In the genomic region with DNA sequence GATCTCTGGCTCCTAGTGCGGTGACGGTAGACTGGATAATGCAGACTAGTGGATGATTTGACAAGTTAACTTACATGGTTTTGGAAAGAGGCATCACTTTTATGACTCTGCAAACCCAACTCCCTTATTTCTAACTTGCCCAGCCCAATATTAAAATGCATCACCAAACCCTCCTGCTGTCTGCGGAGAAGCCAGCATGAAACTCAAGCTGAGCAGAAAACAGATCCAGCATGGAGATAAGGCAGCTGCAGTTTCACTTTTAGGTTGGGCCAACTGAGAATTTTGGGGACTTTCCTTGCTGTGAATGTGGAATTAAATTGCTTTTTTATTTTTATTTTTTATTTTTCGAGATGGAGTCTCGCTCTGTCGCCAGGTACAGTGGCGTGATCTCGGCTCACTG, we compare ENCODE assay signal across 17 cellular contexts. TPM values are rescaled to one million over a fixed set of nuclear protein-coding genes. Genes with fewer than 3 reads are reported as not detected.
DNase-seq lines count a peak whose midpoint lies in the region; ATAC-seq and TF ChIP-seq lines count a peak whose summit lies in the region.
"Had no signal": no experiment of that assay in that cellular context is flagged by ENCODE, and none has a peak within 500 bp of the region (broad histone marks: within the 10 kb centered on the region; RNA-seq: fewer than 3 reads in every experiment).

No MANE protein-coding gene starts in this region.

- no peaks in the 10 kb centered on the region for H3K27me3 ChIP-seq in CD4-positive, alpha-beta T cell (ENCODE audit: control insufficient read depth, insufficient read depth, low read length)
- H3K27me3 ChIP-seq: cardiac muscle cell, SJCRH30 had no signal

- no peak for TF ChIP-seq POLR2A in erythroblast (IDR thresholded peaks at IDR 0.05; ENCODE audit: low read length)

- no peak for DNase-seq in CD4-positive, alpha-beta T cell
- DNase-seq in DMS 273 treated with DMSO at 0.1 percent for 48 hours (lab: John Stamatoyannopoulos, UW) (peak; percentile 17), erythroblast (lab: John Stamatoyannopoulos, UW) (peak; percentile 83 to 88), NCI-H2227 (lab: John Stamatoyannopoulos, UW; ENCODE audit: unreplicated experiment) (no peak), NCI-H345 (lab: John Stamatoyannopoulos, UW) (no peak), GM19238 (ENCODE audit: insufficient read length, low spot score) (no peak)
- DNase-seq in activated CD4-positive, alpha-beta T cell treated with anti-CD3 and anti-CD28 coated beads, Interleukin-2, amount 50 U/mL, for 48 hours, result peak; percentile 30 to 46
- DNase-seq: C1 segment of cervical spinal cord, heart left ventricle, NCI-H187 treated with DMSO at 0.1 percent for 48 hours, SJCRH30, stomach had no signal

- peaks cover 5% of the 10 kb centered on the region for H3K4me1 Mint-ChIP-seq in CD4-positive, alpha-beta T cell (ENCODE audit: low read depth)

- peak; percentile 21 for ATAC-seq in CD4-positive, alpha-beta T cell (ENCODE audit: poor library complexity)
- no peak for ATAC-seq in HG03354 (IDR thresholded peaks at IDR 0.05; ENCODE audit: poor library complexity, severe bottlenecking, unreplicated experiment)
- ATAC-seq: heart left ventricle; left lobe of liver; naive thymus-derived CD4-positive, alpha-beta T cell had no signal

- intact Hi-C loops in CD4-positive, alpha-beta T cell (cut with DNase I, micrococcal nuclease), result no loop called here

- H3K9me3 Mint-ChIP-seq in CD4-positive, alpha-beta T cell, result no peaks in the 10 kb centered on the region
- H3K9me3 Mint-ChIP-seq: naive thymus-derived CD4-positive, alpha-beta T cell had no signal

- CTCF ChIA-PET in CD4-positive, alpha-beta T cell (lab: Charles Lee), result no interaction called here

- H3K27ac ChIP-seq in CD4-positive, alpha-beta T cell (ENCODE audit: low read depth, low read length), result no peak overlapping the region
- H3K27ac ChIP-seq: cardiac muscle cell, heart left ventricle, SJCRH30 had no signal

- no peak for TF ChIP-seq CTCF in CD4-positive, alpha-beta T cell (IDR thresholded peaks at IDR 0.05)

- no peak overlapping the region for H3K27ac Mint-ChIP-seq in CD4-positive, alpha-beta T cell

- H3K4me3 Mint-ChIP-seq in CD4-positive, alpha-beta T cell, result no peak overlapping the region

- H3K36me3 Mint-ChIP-seq in CD4-positive, alpha-beta T cell (ENCODE audit: low read depth), result no peaks in the 10 kb centered on the region
- H3K36me3 Mint-ChIP-seq: naive thymus-derived CD4-positive, alpha-beta T cell had no signal

- no peaks in the 10 kb centered on the region for H3K9me3 ChIP-seq in CD4-positive, alpha-beta T cell (ENCODE audit: control insufficient read depth, low read length)
- H3K9me3 ChIP-seq: heart left ventricle, SJCRH30, stomach had no signal

- POLR2A ChIA-PET in CD4-positive, alpha-beta T cell (lab: Charles Lee), result no interaction called here

- no peaks in the 10 kb centered on the region for H3K27me3 Mint-ChIP-seq in CD4-positive, alpha-beta T cell

RNA-seq across cellular contexts. Expression of a gene that starts 27.8 kb away (rescaled TPM):
- total RNA-seq in CD4-positive, alpha-beta T cell, result under 1 TPM; 0.31 to 0.49 TPM
- total RNA-seq: LHCN-M2, SJCRH30 had no signal

Comparison
In these comparisons a context has a peak if more than half of its experiments do, and no peak if none do; other contexts are left out.
1. DNase-seq: peak in DMS 273 treated with DMSO at 0.1 percent for 48 hours (single experiment), activated CD4-positive, alpha-beta T cell treated with anti-CD3 and anti-CD28 coated beads, Interleukin-2, amount 50 U/mL, for 48 hours (2 of 2) and erythroblast (2 of 2); none in CD4-positive, alpha-beta T cell (0 of 10), NCI-H2227 (single experiment), NCI-H345 (single experiment) and GM19238 (single experiment).